ENCODE assay signal across 21 cellular contexts in genomic region chr2:40725040-40725439, GRCh38.
"Had no signal": no experiment of that assay in that cellular context is flagged by ENCODE, and none has a peak within 500 bp of the region (broad histone marks: within the 10 kb centered on the region; RNA-seq: fewer than 3 reads in every experiment).

No MANE protein-coding gene starts in this region.

- DNase-seq: activated B cell treated with CpG ODN at 0.5 μM for 24 hours; activated CD8-positive, alpha-beta memory T cell treated with anti-CD3 and anti-CD28 coated beads, Interleukin-2, amount 10 ng/mL, durations not matched to agents 7 days and 5 days; activated CD8-positive, alpha-beta T cell treated with anti-CD3 and anti-CD28 coated beads, Interleukin-2, amount 10 ng/mL, durations not matched to agents 7 days and 5 days; activated naive CD4-positive, alpha-beta T cell; activated T-cell treated with anti-CD3 and anti-CD28 coated beads for 4 hours; activated T-cell treated with anti-CD3 and anti-CD28 coated beads, Interleukin-2, amount 50 U/mL, for 72 hours; effector CD8-positive, alpha-beta T cell; esophagus squamous epithelium; foreskin melanocyte; kidney; naive thymus-derived CD4-positive, alpha-beta T cell; ovary; spleen; stimulated activated naive CD4-positive, alpha-beta T cell; T-helper 2 cell had no signal

- H3K4me3 ChIP-seq: esophagus squamous epithelium, ovary, prostate gland, spleen, suprapubic skin, tibial nerve had no signal

- H3K9me3 ChIP-seq: esophagus squamous epithelium, ovary, prostate gland, spleen, suprapubic skin, tibial nerve had no signal

- H3K36me3 ChIP-seq: esophagus squamous epithelium, ovary, prostate gland, spleen, suprapubic skin, tibial nerve had no signal

- H3K4me1 ChIP-seq: spleen, tibial nerve had no signal

- H3K27ac ChIP-seq: epithelial cell of prostate, ovary, prostate gland, spleen, suprapubic skin, tibial nerve had no signal

- ATAC-seq: activated CD8-positive, alpha-beta memory T cell treated with anti-CD3 and anti-CD28 coated beads, Interleukin-2, amount 10 ng/mL, durations not matched to agents 7 days and 5 days; activated CD8-positive, alpha-beta T cell treated with anti-CD3 and anti-CD28 coated beads, Interleukin-2, amount 10 ng/mL, durations not matched to agents 7 days and 5 days; activated naive CD4-positive, alpha-beta T cell treated with anti-CD3 and anti-CD28 coated beads, Interleukin-2, amount 50 U/mL, for 72 hours; activated T-cell treated with anti-CD3 and anti-CD28 coated beads, Interleukin-2, amount 50 U/mL, for 72 hours; left lobe of liver; naive thymus-derived CD4-positive, alpha-beta T cell had no signal

- H3K27me3 ChIP-seq: esophagus squamous epithelium, ovary, spleen, suprapubic skin, tibial nerve had no signal
